ENCODE assay signal across 8 cellular contexts in genomic region chr1:227449051-227449450, GRCh38.
A peak's percentile ranks its signal among the peaks of the same experiment; 100 is the strongest.
DNase-seq lines count a peak whose midpoint lies in the region; ATAC-seq and TF ChIP-seq lines count a peak whose summit lies in the region.

No MANE protein-coding gene starts in this region.

- peaks cover 0 to 14% (median 0%) of the 10 kb centered on the region in 9 donors for H3K27me3 ChIP-seq in heart left ventricle
- H3K27me3 ChIP-seq in right cardiac atrium (ENCODE audit: control insufficient read depth, insufficient read depth): no peaks in the 10 kb centered on the region
- no peaks in the 10 kb centered on the region for H3K27me3 ChIP-seq in upper lobe of right lung
- H3K27me3 ChIP-seq in tibial artery: peaks cover 0 to 11% of the 10 kb centered on the region in 2 donors

- TF ChIP-seq POLR2A in heart left ventricle (IDR thresholded peaks at IDR 0.05): no peak

- H3K4me1 ChIP-seq in heart left ventricle: peaks cover 0 to 11% (median 2%) of the 10 kb centered on the region in 12 donors
- no peaks in the 10 kb centered on the region for H3K4me1 ChIP-seq in right cardiac atrium (ENCODE audit: control insufficient read depth, insufficient read depth, low read length)
- H3K4me1 ChIP-seq in upper lobe of right lung: no peaks in the 10 kb centered on the region
- H3K4me1 ChIP-seq in tibial artery: no peaks in the 10 kb centered on the region

- H3K4me3 ChIP-seq in heart left ventricle (no peak overlapping the region), right cardiac atrium (ENCODE audit: low read length) (no peak overlapping the region), upper lobe of right lung (no peak overlapping the region), tibial artery (no peak overlapping the region)

- no peak overlapping the region for H3K27ac ChIP-seq in heart left ventricle
- H3K27ac ChIP-seq in right cardiac atrium (ENCODE audit: low read length): no peak overlapping the region
- H3K27ac ChIP-seq in upper lobe of right lung: no peak overlapping the region
- no peak overlapping the region for H3K27ac ChIP-seq in tibial artery

- no peak for DNase-seq in heart left ventricle
- no peak for DNase-seq in right cardiac atrium
- DNase-seq in RPMI8226: peak; percentile 76
- DNase-seq in germinal center (ENCODE audit: low spot score): peak; percentile 25
- no peak for DNase-seq in upper lobe of right lung
- DNase-seq in tibial artery: no peak

- peak in 11 of 12 donors; percentile 14 to 50 (median 32) for TF ChIP-seq CTCF in heart left ventricle (IDR thresholded peaks at IDR 0.05)
- TF ChIP-seq CTCF in upper lobe of right lung (IDR thresholded peaks at IDR 0.05): peak; percentile 43
- no peak for TF ChIP-seq CTCF in tibial artery (IDR thresholded peaks at IDR 0.05)

- intact Hi-C loops in heart left ventricle (cut with DNase I) (loop anchor here in 5 of 10 donors (5.0 to 10.0 kb wide), 5 partner anchors 317 to 904 kb away; partner anchors contain the start of gene STUM (in 1 of the 5)), right cardiac atrium (cut with DNase I) (no loop called here), upper lobe of right lung (cut with DNase I) (no loop called here), tibial artery (cut with DNase I; ENCODE audit: low total_unique reads) (loop anchor here (10.0 kb wide), 2 partner anchors 304 to 544 kb away; no protein-coding TSS in a partner anchor)

- no peaks in the 10 kb centered on the region for H3K36me3 ChIP-seq in heart left ventricle
- H3K36me3 ChIP-seq in upper lobe of right lung: no peaks in the 10 kb centered on the region
- H3K36me3 ChIP-seq in tibial artery: no peaks in the 10 kb centered on the region

- 53 to 64% (median 62%) methylated on average over 6 of the region's 6 CpGs for WGBS in heart left ventricle, 4 donors
- WGBS in right cardiac atrium: 62% methylated on average over 6 of the region's 6 CpGs

- H3K9me3 ChIP-seq in heart left ventricle: no peaks in the 10 kb centered on the region
- H3K9me3 ChIP-seq in right cardiac atrium (ENCODE audit: control insufficient read depth, low read length): no peaks in the 10 kb centered on the region
- no peaks in the 10 kb centered on the region for H3K9me3 ChIP-seq in upper lobe of right lung
- no peaks in the 10 kb centered on the region for H3K9me3 ChIP-seq in tibial artery

- ATAC-seq in heart left ventricle (peak in 2 of 4 donors; percentile 14 to 24), right cardiac atrium (no peak), HG02885 (IDR thresholded peaks at IDR 0.05; ENCODE audit: poor library complexity, unreplicated experiment) (peak; percentile 68), upper lobe of right lung (peak; percentile 70), GM19023 (IDR thresholded peaks at IDR 0.05; ENCODE audit: unreplicated experiment) (no peak)

Comparison
In these comparisons a context has a peak if more than half of its experiments do, and no peak if none do; other contexts are left out.
1. ATAC-seq: peak in HG02885 (single experiment) and upper lobe of right lung (single experiment); none in right cardiac atrium (0 of 2) and GM19023 (single experiment).
2. DNase-seq: peak in RPMI8226 (single experiment) and germinal center (single experiment); none in heart left ventricle (0 of 5), right cardiac atrium (0 of 3), upper lobe of right lung (single experiment) and tibial artery (0 of 2).
3. CTCF ChIP-seq: peak in heart left ventricle (11 of 12) and upper lobe of right lung (single experiment); none in tibial artery (0 of 2).